In genomic region chr11:119236490-119236889, GRCh38 we compare ENCODE assay signal across 18 cellular contexts. TPM values are rescaled to one million over a fixed set of nuclear protein-coding genes. Genes with fewer than 3 reads are reported as not detected.
DNase-seq lines count a peak whose midpoint lies in the region; ATAC-seq and TF ChIP-seq lines count a peak whose summit lies in the region.
"Had no signal": no experiment of that assay in that cellular context is flagged by ENCODE, and none has a peak within 500 bp of the region (broad histone marks: within the 10 kb centered on the region; RNA-seq: fewer than 3 reads in every experiment).

No MANE protein-coding gene starts in this region.

- DNase-seq in GM12865 (ENCODE audit: low read depth) (peak; percentile 16), memory B cell (ENCODE audit: low spot score in 2 of 2) (no peak), WERI-Rb-1 (no peak), germinal center (ENCODE audit: low spot score) (no peak), omental fat pad (ENCODE audit: low spot score) (no peak)
- no peak for DNase-seq in activated naive CD8-positive, alpha-beta T cell treated with anti-CD3 and anti-CD28 coated beads, Interleukin-2, amount 50 U/mL, for 24 hours
- DNase-seq: adrenal gland, DND-41, immature natural killer cell, Kasumi-1, mesendoderm, NCI-H187, NCI-H774, Right ventricle myocardium superior had no signal

- H3K27ac Mint-ChIP-seq in activated naive CD8-positive, alpha-beta T cell treated with anti-CD3 and anti-CD28 coated beads, Interleukin-2, amount 50 U/mL, for 24 hours, result peak overlapping the region; percentile 90
- H3K27ac Mint-ChIP-seq in memory B cell, result peak overlapping the region; percentile 83
- H3K27ac Mint-ChIP-seq: immature natural killer cell had no signal

- H3K4me3 ChIP-seq in GM12865 (ENCODE audit: low read depth, low read length) (no peak overlapping the region), KMS-11 (IDR thresholded peaks at IDR 0.05; ENCODE audit: insufficient read depth, low read depth, low read length) (no peak overlapping the region), WERI-Rb-1 (ENCODE audit: low read depth, low read length) (no peak overlapping the region)
- H3K4me3 ChIP-seq: adrenal gland, GM23338 had no signal

- H2AFZ ChIP-seq in KMS-11 (ENCODE audit: low read depth), result no peak overlapping the region
- H2AFZ ChIP-seq: GM23338 had no signal

- no peak overlapping the region for H3K9ac ChIP-seq in KMS-11

- H3K79me2 ChIP-seq in KMS-11 (ENCODE audit: insufficient read depth, low read depth), result no peaks in the 10 kb centered on the region; the same call in 1 of the 2 replicates

- no peaks in the 10 kb centered on the region for H4K20me1 ChIP-seq in KMS-11 (ENCODE audit: insufficient read depth)

- H3K4me2 ChIP-seq in KMS-11, result peak overlapping the region; percentile 66; the same call in 1 of the 2 replicates
- H3K4me2 ChIP-seq: GM23338 had no signal

- no peaks in the 10 kb centered on the region for H3K27me3 Mint-ChIP-seq in activated naive CD8-positive, alpha-beta T cell treated with anti-CD3 and anti-CD28 coated beads, Interleukin-2, amount 50 U/mL, for 24 hours
- H3K27me3 Mint-ChIP-seq in memory B cell, result no peaks in the 10 kb centered on the region

- H3K4me1 Mint-ChIP-seq in activated naive CD8-positive, alpha-beta T cell treated with anti-CD3 and anti-CD28 coated beads, Interleukin-2, amount 50 U/mL, for 24 hours, result peaks cover 56% of the 10 kb centered on the region
- H3K4me1 Mint-ChIP-seq in memory B cell, result peaks cover 10% of the 10 kb centered on the region

- no peaks in the 10 kb centered on the region for H3K9me3 Mint-ChIP-seq in activated naive CD8-positive, alpha-beta T cell treated with anti-CD3 and anti-CD28 coated beads, Interleukin-2, amount 50 U/mL, for 24 hours
- H3K9me3 Mint-ChIP-seq in memory B cell, result no peaks in the 10 kb centered on the region
- H3K9me3 Mint-ChIP-seq: GM23338, immature natural killer cell had no signal

- peaks cover 35% of the 10 kb centered on the region for H3K36me3 Mint-ChIP-seq in activated naive CD8-positive, alpha-beta T cell treated with anti-CD3 and anti-CD28 coated beads, Interleukin-2, amount 50 U/mL, for 24 hours (ENCODE audit: low read depth)
- peaks cover 26% of the 10 kb centered on the region for H3K36me3 Mint-ChIP-seq in memory B cell

- no peaks in the 10 kb centered on the region for H3K9me3 ChIP-seq in WERI-Rb-1 (ENCODE audit: severe bottlenecking)
- H3K9me3 ChIP-seq: adrenal gland, neutrophil had no signal

- H3K4me3 Mint-ChIP-seq in activated naive CD8-positive, alpha-beta T cell treated with anti-CD3 and anti-CD28 coated beads, Interleukin-2, amount 50 U/mL, for 24 hours, result peak overlapping the region; percentile 39
- H3K4me3 Mint-ChIP-seq in memory B cell, result no peak overlapping the region
- H3K4me3 Mint-ChIP-seq: GM23338, immature natural killer cell had no signal

- H3K27me3 ChIP-seq in KMS-11 (ENCODE audit: insufficient read depth, low read depth) (no peaks in the 10 kb centered on the region), WERI-Rb-1 (ENCODE audit: insufficient read depth, low read depth, severe bottlenecking) (no peaks in the 10 kb centered on the region)
- H3K27me3 ChIP-seq: adrenal gland, neutrophil had no signal

- H3K36me3 ChIP-seq in KMS-11 (ENCODE audit: insufficient read depth) (no peaks in the 10 kb centered on the region), WERI-Rb-1 (peaks cover 11% of the 10 kb centered on the region)

- H3K27ac ChIP-seq in KMS-11, result no peak overlapping the region
- no peak overlapping the region for H3K27ac ChIP-seq in WERI-Rb-1
- H3K27ac ChIP-seq: adrenal gland, neutrophil had no signal

- H3K4me1 ChIP-seq in KMS-11 (ENCODE audit: low read depth, poor library complexity, severe bottlenecking), result peaks cover 42% of the 10 kb centered on the region
- H3K4me1 ChIP-seq: adrenal gland had no signal

- TF ChIP-seq CTCF in GM12865 (IDR thresholded peaks at IDR 0.05; ENCODE audit: insufficient read depth, low read depth, low read length, missing control alignments) (no peak), KMS-11 (conservative IDR thresholded peaks at IDR 0.05; ENCODE audit: low read depth, low read length) (no peak), WERI-Rb-1 (IDR thresholded peaks at IDR 0.05; ENCODE audit: low read depth, low read length) (no peak), omental fat pad (IDR thresholded peaks at IDR 0.05) (no peak)

- ATAC-seq in activated naive CD8-positive, alpha-beta T cell treated with anti-CD3 and anti-CD28 coated beads, Interleukin-2, amount 50 U/mL, for 24 hours, result peak; percentile 70
- ATAC-seq in memory B cell (ENCODE audit: low read depth) (no peak), omental fat pad (ENCODE audit: low FRiP score) (no peak)
- ATAC-seq: GM23338 had no signal

RNA-seq across cellular contexts. Expression of gene CBL, which starts 30.4 kb away (rescaled TPM):
- 10 to 100 TPM; 12.9 to 26.6 (median 20.9) TPM for total RNA-seq in omental fat pad

RNA-seq across cellular contexts. Expression of gene NHERF4, which starts 51.2 kb away (rescaled TPM):
- total RNA-seq in omental fat pad, result 10 to 100 TPM in 1 of 4 donors, 1 to 10 TPM in 2, not detected in 1; 1.3 to 11.7 (median 1.4) TPM
- total RNA-seq: activated CD8-positive, alpha-beta memory T cell treated with anti-CD3 and anti-CD28 coated beads for 36 hours; GM23338; Right ventricle myocardium superior had no signal
